In the genomic region with DNA sequence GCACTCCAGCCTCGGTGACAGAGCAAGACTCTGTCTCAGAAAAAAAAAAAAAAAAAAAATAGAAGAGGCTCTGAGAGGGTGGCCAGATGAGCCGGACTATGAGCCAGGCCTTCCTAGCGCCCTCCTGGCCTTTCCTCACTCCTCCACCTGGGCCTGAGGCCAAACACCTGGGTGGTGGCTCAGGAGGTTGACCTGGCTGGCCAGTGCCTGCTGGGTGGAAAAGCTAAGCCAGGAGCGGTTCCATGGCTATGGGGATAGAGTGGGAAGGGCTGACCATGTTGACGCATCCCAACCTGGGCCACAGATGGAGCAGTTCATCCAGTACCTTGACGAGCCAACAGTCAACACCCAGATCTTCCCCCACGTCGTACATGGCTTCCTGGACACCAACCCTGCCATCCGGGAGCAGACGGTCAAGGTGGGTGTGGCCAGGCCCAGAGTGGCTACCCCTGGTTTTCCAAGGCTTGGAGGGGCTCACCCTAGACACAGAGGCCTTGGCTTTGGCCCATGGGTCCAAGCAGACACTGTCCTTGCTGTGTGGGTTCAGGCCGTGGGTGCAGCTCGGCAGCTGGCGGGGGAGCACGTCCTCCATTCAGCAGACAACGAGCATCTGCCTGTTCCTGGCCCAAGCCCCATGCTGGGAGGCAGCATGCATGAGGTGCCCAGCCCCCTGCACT, we compare ENCODE assay signal across 25 cellular contexts. TPM values are rescaled to one million over a fixed set of nuclear protein-coding genes. Genes with fewer than 3 reads are reported as not detected.
A peak's percentile ranks its signal among the peaks of the same experiment; 100 is the strongest.
DNase-seq lines count a peak whose midpoint lies in the region; ATAC-seq, FAIRE-seq and TF ChIP-seq lines count a peak whose summit lies in the region.
"Had no signal": no experiment of that assay in that cellular context is flagged by ENCODE, and none has a peak within 500 bp of the region (broad histone marks: within the 10 kb centered on the region; RNA-seq: fewer than 3 reads in every experiment).

No MANE protein-coding gene starts in this region.

- no peak overlapping the region for H2AFZ ChIP-seq in HepG2 (ENCODE audit: low read length)

- H3K27me3 ChIP-seq in HepG2 (ENCODE audit: control insufficient read depth in 1 of 2, insufficient read depth in 2 of 2, low read length in 2 of 2): no peaks in the 10 kb centered on the region
- H3K27me3 ChIP-seq in ovary: no peaks in the 10 kb centered on the region
- H3K27me3 ChIP-seq in gastrocnemius medialis: no peaks in the 10 kb centered on the region

- H3K4me3 ChIP-seq in HepG2 (replicated peaks in 1 of 3; ENCODE audit: insufficient read depth in 1 of 3, low read depth in 2 of 3, low read length in 3 of 3): no peak overlapping the region
- no peak overlapping the region for H3K4me3 ChIP-seq in ovary
- no peak overlapping the region for H3K4me3 ChIP-seq in gastrocnemius medialis

- no peak overlapping the region for H3K4me2 ChIP-seq in HepG2 (ENCODE audit: low read depth, low read length)

- H3K36me3 ChIP-seq in HepG2 (replicated peaks in 1 of 2; ENCODE audit: control insufficient read depth in 1 of 2, insufficient read depth in 2 of 2, low read length in 2 of 2) (peaks cover 28 to 53% of the 10 kb centered on the region in 2 experiments), ovary (no peaks in the 10 kb centered on the region), gastrocnemius medialis (peaks cover 0 to 73% of the 10 kb centered on the region in 2 donors)

- no peak overlapping the region for H3K9ac ChIP-seq in HepG2 (ENCODE audit: insufficient read depth, low read depth, low read length)

- H3K27ac ChIP-seq in RWPE1: peak overlapping the region; percentile 94
- no peak overlapping the region for H3K27ac ChIP-seq in HepG2 (ENCODE audit: extremely low read length, insufficient read depth, low read length)
- H3K27ac ChIP-seq in ovary: no peak overlapping the region
- no peak overlapping the region for H3K27ac ChIP-seq in gastrocnemius medialis
- H3K27ac ChIP-seq: C4-2B, HL-60 had no signal

- POLR2A ChIA-PET in RWPE1 (lab: Yijun Ruan, JAX; ENCODE audit: low non-redundant PET) (interaction anchor here (0.7 to 0.8 kb wide), 2 partner anchors 8 to 118 kb away, joined by 8 to 9 read pairs; no protein-coding TSS in a partner anchor), HepG2 (lab: Yijun Ruan, JAX) (no interaction called here)

- intact Hi-C loops in HepG2 (cut with micrococcal nuclease; ENCODE audit: unreplicated experiment): no loop called here
- intact Hi-C loops in ovary (cut with DNase I): loop anchor here in 1 of 4 donors (5.0 kb wide), 1 partner anchor 40 kb away; a partner anchor contains a TSS
- intact Hi-C loops in gastrocnemius medialis (cut with DNase I; ENCODE audit: low total_unique reads): no loop called here

- H4K20me1 ChIP-seq in HepG2 (ENCODE audit: insufficient read depth, low read length): 0 out of 2 replicates have a peak, but pooled peaks cover 3% of the 10 kb centered on the region

- TF ChIP-seq RAD21 in HepG2 (CRISPR knock-in tag; IDR thresholded peaks at IDR 0.05): no peak

- TF ChIP-seq EP300 in HepG2 (IDR thresholded peaks at IDR 0.05; ENCODE audit: low read depth in 2 of 2, low read length in 2 of 2) (no peak), HepG2 (CRISPR knock-in tag; IDR thresholded peaks at IDR 0.05; ENCODE audit: borderline replicate concordance) (no peak), ovary (IDR thresholded peaks at IDR 0.05) (no peak)

- H3K4me1 ChIP-seq in HepG2 (ENCODE audit: insufficient read depth, low read length): peaks cover 27% of the 10 kb centered on the region
- H3K4me1 ChIP-seq in ovary (ENCODE audit: insufficient read depth): peaks cover 14% of the 10 kb centered on the region
- peaks cover 0 to under 1% of the 10 kb centered on the region in 2 donors for H3K4me1 ChIP-seq in gastrocnemius medialis
- H3K4me1 ChIP-seq: Caco-2 had no signal

- WGBS in HepG2 (ENCODE audit: low lambda C conversion rate): 91% methylated on average over 5 of the region's 15 CpGs
- WGBS in ovary, 3 donors: 45 to 50% (median 48%) methylated on average over 13 to 15 of the region's 15 CpGs

- CTCF ChIA-PET in RWPE1 (lab: Yijun Ruan, JAX) (no interaction called here), HepG2 (lab: Yijun Ruan, JAX; ENCODE audit: low intra/inter-chr PET ratio, low total read pairs) (no interaction called here)

- peaks cover 2% of the 10 kb centered on the region for H3K79me2 ChIP-seq in HepG2 (ENCODE audit: insufficient read depth, low read length)

- TF ChIP-seq CTCF in RWPE1 (conservative IDR thresholded peaks at IDR 0.05; ENCODE audit: low read depth) (no peak), HepG2 (CRISPR knock-in tag; IDR thresholded peaks at IDR 0.05) (no peak), ovary (IDR thresholded peaks at IDR 0.05) (no peak), gastrocnemius medialis (IDR thresholded peaks at IDR 0.05 in 4 of 5, conservative IDR thresholded peaks at IDR 0.05 in 1 of 5) (no peak)

- no peak for FAIRE-seq in HepG2 (lab: Jason Lieb, UNC)
- FAIRE-seq: G401.6, H1 had no signal

- peak; percentile 20 for DNase-seq in 8988T
- no peak for DNase-seq in RWPE1 (ENCODE audit: low spot score)
- DNase-seq in HepG2 (ENCODE audit: low spot score): no peak
- DNase-seq in ovary: peak in 4 of 5 donors; percentile 39 to 57 (median 54)
- no peak for DNase-seq in SKM-1 (lab: John Stamatoyannopoulos, UW; ENCODE audit: unreplicated experiment)
- DNase-seq in nucleus accumbens (lab: John Stamatoyannopoulos, UW): no peak
- no peak for DNase-seq in gastrocnemius medialis
- DNase-seq: Caco-2, HCEC 1CT, KBM-7, MV-4-11, NCI-H1105, NCI-H1436 treated with DMSO at 0.1 percent for 48 hours, NCI-H1930, NCI-H2107, NCI-H446 treated with DMSO at 0.1 percent for 48 hours, NCI-H526, NCI-H82, RPMI8226, SHP77 had no signal

- H3K9me3 ChIP-seq in HepG2 (ENCODE audit: low read length) (no peaks in the 10 kb centered on the region), ovary (no peaks in the 10 kb centered on the region), gastrocnemius medialis (no peaks in the 10 kb centered on the region)
- H3K9me3 ChIP-seq: Caco-2 had no signal

- in situ Hi-C loops in HepG2 (cut with HindIII; ENCODE audit: extremely low pct_ligation_motif_present, low pct_unique_long_range_greater_than_20kb) (no loop called here), gastrocnemius medialis (cut with MboI; ENCODE audit: low sequenced_read_pairs in 4 of 4) (no loop called here)

- TF ChIP-seq POLR2A in HepG2 (IDR thresholded peaks at IDR 0.05; ENCODE audit: insufficient read depth in 1 of 2, low read depth in 2 of 2, low read length in 2 of 2) (no peak), ovary (IDR thresholded peaks at IDR 0.05) (no peak), gastrocnemius medialis (IDR thresholded peaks at IDR 0.05) (no peak)

- ATAC-seq in HepG2 (no peak), gastrocnemius medialis (no peak)
- ATAC-seq: CD8-positive, alpha-beta T cell had no signal

- no TSS peak for BruUV-seq in HepG2 (replicated peaks; lab: Mats Ljungman, UMichigan)

RNA-seq across cellular contexts. Expression of a gene that starts 7.6 kb away (rescaled TPM):
- total RNA-seq in HepG2 (2016; rRNA removed; fragmentation: Illumina TruSeq; extraction: Trizol) (61.7 and 65.9 TPM in 2 replicates), ovary (100 to 1,000 TPM in 1 of 7 donors, 10 to 100 TPM in 6; 59.0 to 118 (median 96.2) TPM), gastrocnemius medialis (100 to 1,000 TPM; 120 to 162 (median 133) TPM)
- total RNA-seq in HepG2 (2016; cell fraction: cytosol; rRNA removed; fragmentation: Illumina TruSeq; extraction: Trizol; ENCODE audit: low read depth): 25.8 and 30.8 TPM in 2 replicates
- total RNA-seq in HepG2 (2016; cell fraction: insoluble cytoplasmic fraction; rRNA removed; fragmentation: Illumina TruSeq; extraction: Trizol): 61.5 and 71.8 TPM in 2 replicates
- total RNA-seq in HepG2 (2016; cell fraction: membrane; rRNA removed; fragmentation: Illumina TruSeq; extraction: Trizol): 42.4 and 48.2 TPM in 2 replicates
- total RNA-seq in HepG2 (2016; cell fraction: nucleus; rRNA removed; fragmentation: Illumina TruSeq; extraction: Trizol): 43.2 and 44.5 TPM in 2 replicates
- polyA plus RNA-seq in HepG2 (2011; rRNA removed) (103 and 122 TPM in 2 replicates), ovary (10 to 100 TPM; 11.7 to 71.6 TPM)
- 86.0 and 134 TPM in 2 replicates for polyA plus RNA-seq in HepG2 (2011; cell fraction: cytosol; rRNA removed)
- 217 and 274 TPM in 2 replicates for polyA plus RNA-seq in HepG2 (2011; cell fraction: nucleus; rRNA removed)
- 38.8 and 49.2 TPM in 2 replicates for polyA plus RNA-seq in HepG2 (2012)
- 18.7 and 21.2 TPM in 2 replicates for polyA plus RNA-seq in HepG2 (2016; cell fraction: cytosol; fragmentation: Illumina TruSeq; extraction: Trizol; ENCODE audit: low read depth)
- polyA plus RNA-seq in HepG2 (2016; cell fraction: insoluble cytoplasmic fraction; fragmentation: Illumina TruSeq; extraction: Trizol; ENCODE audit: low read depth): 66.5 and 66.9 TPM in 2 replicates
- polyA plus RNA-seq in HepG2 (2016; cell fraction: membrane; fragmentation: Illumina TruSeq; extraction: Trizol; ENCODE audit: low read depth): 31.2 and 33.8 TPM in 2 replicates
- polyA plus RNA-seq in HepG2 (2016; cell fraction: nucleus; fragmentation: Illumina TruSeq; extraction: Trizol; ENCODE audit: insufficient read depth, low read depth): 90.8 and 91.5 TPM in 2 replicates
- polyA minus RNA-seq in HepG2 (2011; rRNA and poly(A)+ RNA removed; ENCODE audit: low replicate concordance): 110 and 139 TPM in 2 replicates
- polyA minus RNA-seq in HepG2 (2011; cell fraction: cytosol; rRNA and poly(A)+ RNA removed): 43.9 and 59.3 TPM in 2 replicates
- polyA minus RNA-seq in HepG2 (2011; cell fraction: nucleus; rRNA and poly(A)+ RNA removed): 34.2 and 36.4 TPM in 2 replicates

RNA-seq across cellular contexts. Expression of a gene that starts 25.6 kb away (rescaled TPM):
- total RNA-seq in HepG2 (2016; rRNA removed; fragmentation: Illumina TruSeq; extraction: Trizol) (4.2 and 12.2 TPM in 2 replicates), ovary (100 to 1,000 TPM; 143 to 292 (median 198) TPM), gastrocnemius medialis (10 to 100 TPM; 18.5 to 56.6 (median 35.6) TPM)
- total RNA-seq in HepG2 (2016; cell fraction: cytosol; rRNA removed; fragmentation: Illumina TruSeq; extraction: Trizol; ENCODE audit: low read depth): 3.8 and 4.6 TPM in 2 replicates
- 3.1 and 14.2 TPM in 2 replicates for total RNA-seq in HepG2 (2016; cell fraction: insoluble cytoplasmic fraction; rRNA removed; fragmentation: Illumina TruSeq; extraction: Trizol)
- 6.5 and 7.6 TPM in 2 replicates for total RNA-seq in HepG2 (2016; cell fraction: membrane; rRNA removed; fragmentation: Illumina TruSeq; extraction: Trizol)
- total RNA-seq in HepG2 (2016; cell fraction: nucleus; rRNA removed; fragmentation: Illumina TruSeq; extraction: Trizol): 18.0 and 20.1 TPM in 2 replicates
- polyA plus RNA-seq in HepG2 (2011; rRNA removed) (60.3 and 68.1 TPM in 2 replicates), ovary (100 to 1,000 TPM in 1 of 2 donors, 10 to 100 TPM in 1; 35.9 to 130 TPM)
- 16.4 and 24.6 TPM in 2 replicates for polyA plus RNA-seq in HepG2 (2011; cell fraction: cytosol; rRNA removed)
- polyA plus RNA-seq in HepG2 (2011; cell fraction: nucleus; rRNA removed): 549 and 694 TPM in 2 replicates
- 41.0 and 45.6 TPM in 2 replicates for polyA plus RNA-seq in HepG2 (2012)
- polyA plus RNA-seq in HepG2 (2016; cell fraction: cytosol; fragmentation: Illumina TruSeq; extraction: Trizol; ENCODE audit: low read depth): 2.1 and 2.8 TPM in 2 replicates
- 7.3 and 9.4 TPM in 2 replicates for polyA plus RNA-seq in HepG2 (2016; cell fraction: insoluble cytoplasmic fraction; fragmentation: Illumina TruSeq; extraction: Trizol; ENCODE audit: low read depth)
- 6.0 and 7.1 TPM in 2 replicates for polyA plus RNA-seq in HepG2 (2016; cell fraction: membrane; fragmentation: Illumina TruSeq; extraction: Trizol; ENCODE audit: low read depth)
- 129 and 139 TPM in 2 replicates for polyA plus RNA-seq in HepG2 (2016; cell fraction: nucleus; fragmentation: Illumina TruSeq; extraction: Trizol; ENCODE audit: insufficient read depth, low read depth)
- polyA minus RNA-seq in HepG2 (2011; rRNA and poly(A)+ RNA removed; ENCODE audit: low replicate concordance): 12.7 and 25.1 TPM in 2 replicates
- 13.7 and 23.3 TPM in 2 replicates for polyA minus RNA-seq in HepG2 (2011; cell fraction: cytosol; rRNA and poly(A)+ RNA removed)
- 36.4 and 39.8 TPM in 2 replicates for polyA minus RNA-seq in HepG2 (2011; cell fraction: nucleus; rRNA and poly(A)+ RNA removed)

RNA-seq across cellular contexts. Expression of a gene that starts 33.7 kb away (rescaled TPM):
- total RNA-seq in HepG2 (2016; rRNA removed; fragmentation: Illumina TruSeq; extraction: Trizol) (302 and 1,237 TPM in 2 replicates), ovary (over 10,000 TPM in 4 of 7 donors, 1,000 to 10,000 TPM in 3; 4,813 to 13,132 (median 10,519) TPM), gastrocnemius medialis (1,000 to 10,000 TPM in 3 of 4 donors, 100 to 1,000 TPM in 1; 874 to 6,745 (median 1,938) TPM)
- 281 and 317 TPM in 2 replicates for total RNA-seq in HepG2 (2016; cell fraction: cytosol; rRNA removed; fragmentation: Illumina TruSeq; extraction: Trizol; ENCODE audit: low read depth)
- total RNA-seq in HepG2 (2016; cell fraction: insoluble cytoplasmic fraction; rRNA removed; fragmentation: Illumina TruSeq; extraction: Trizol): 283 and 1,071 TPM in 2 replicates
- 241 and 289 TPM in 2 replicates for total RNA-seq in HepG2 (2016; cell fraction: membrane; rRNA removed; fragmentation: Illumina TruSeq; extraction: Trizol)
- total RNA-seq in HepG2 (2016; cell fraction: nucleus; rRNA removed; fragmentation: Illumina TruSeq; extraction: Trizol): 8,751 and 9,202 TPM in 2 replicates
- polyA plus RNA-seq in HepG2 (2011; rRNA removed) (143 and 217 TPM in 2 replicates), ovary (100 to 1,000 TPM; 396 to 616 TPM)
- 13.0 and 14.3 TPM in 2 replicates for polyA plus RNA-seq in HepG2 (2011; cell fraction: cytosol; rRNA removed)
- 1,021 and 1,816 TPM in 2 replicates for polyA plus RNA-seq in HepG2 (2011; cell fraction: nucleus; rRNA removed)
- polyA plus RNA-seq in HepG2 (2012): 177 and 330 TPM in 2 replicates
- polyA plus RNA-seq in HepG2 (2016; cell fraction: cytosol; fragmentation: Illumina TruSeq; extraction: Trizol; ENCODE audit: low read depth): 1.1 and 1.4 TPM in 2 replicates
- 3.9 and 6.5 TPM in 2 replicates for polyA plus RNA-seq in HepG2 (2016; cell fraction: insoluble cytoplasmic fraction; fragmentation: Illumina TruSeq; extraction: Trizol; ENCODE audit: low read depth)
- polyA plus RNA-seq in HepG2 (2016; cell fraction: membrane; fragmentation: Illumina TruSeq; extraction: Trizol; ENCODE audit: low read depth): 1.8 and 10.3 TPM in 2 replicates
- polyA plus RNA-seq in HepG2 (2016; cell fraction: nucleus; fragmentation: Illumina TruSeq; extraction: Trizol; ENCODE audit: insufficient read depth, low read depth): 153 and 182 TPM in 2 replicates
- 900 and 8,115 TPM in 2 replicates for polyA minus RNA-seq in HepG2 (2011; rRNA and poly(A)+ RNA removed; ENCODE audit: low replicate concordance)
- polyA minus RNA-seq in HepG2 (2011; cell fraction: cytosol; rRNA and poly(A)+ RNA removed): 295 and 335 TPM in 2 replicates
- polyA minus RNA-seq in HepG2 (2011; cell fraction: nucleus; rRNA and poly(A)+ RNA removed): 13,373 and 18,071 TPM in 2 replicates

RNA-seq across cellular contexts. Expression of a gene that starts 37.8 kb away (rescaled TPM):
- 34.0 and 40.0 TPM in 2 replicates for total RNA-seq in HepG2 (2016; rRNA removed; fragmentation: Illumina TruSeq; extraction: Trizol)
- total RNA-seq in HepG2 (2016; cell fraction: cytosol; rRNA removed; fragmentation: Illumina TruSeq; extraction: Trizol; ENCODE audit: low read depth): 15.3 and 19.2 TPM in 2 replicates
- 32.9 and 41.5 TPM in 2 replicates for total RNA-seq in HepG2 (2016; cell fraction: insoluble cytoplasmic fraction; rRNA removed; fragmentation: Illumina TruSeq; extraction: Trizol)
- total RNA-seq in HepG2 (2016; cell fraction: membrane; rRNA removed; fragmentation: Illumina TruSeq; extraction: Trizol): 16.0 and 17.9 TPM in 2 replicates
- 11.5 and 15.7 TPM in 2 replicates for total RNA-seq in HepG2 (2016; cell fraction: nucleus; rRNA removed; fragmentation: Illumina TruSeq; extraction: Trizol)
- 29.2 and 31.4 TPM in 2 replicates for polyA plus RNA-seq in HepG2 (2011; rRNA removed)
- 24.1 and 41.2 TPM in 2 replicates for polyA plus RNA-seq in HepG2 (2011; cell fraction: cytosol; rRNA removed)
- polyA plus RNA-seq in HepG2 (2011; cell fraction: nucleus; rRNA removed): 48.9 and 54.8 TPM in 2 replicates
- polyA plus RNA-seq in HepG2 (2012): 25.2 and 28.5 TPM in 2 replicates
- polyA plus RNA-seq in HepG2 (2016; cell fraction: cytosol; fragmentation: Illumina TruSeq; extraction: Trizol; ENCODE audit: low read depth): 26.6 and 28.0 TPM in 2 replicates
- polyA plus RNA-seq in HepG2 (2016; cell fraction: insoluble cytoplasmic fraction; fragmentation: Illumina TruSeq; extraction: Trizol; ENCODE audit: low read depth): 42.9 and 46.1 TPM in 2 replicates
- polyA plus RNA-seq in HepG2 (2016; cell fraction: membrane; fragmentation: Illumina TruSeq; extraction: Trizol; ENCODE audit: low read depth): 23.7 and 24.4 TPM in 2 replicates
- 31.1 and 33.2 TPM in 2 replicates for polyA plus RNA-seq in HepG2 (2016; cell fraction: nucleus; fragmentation: Illumina TruSeq; extraction: Trizol; ENCODE audit: insufficient read depth, low read depth)
- polyA minus RNA-seq in HepG2 (2011; rRNA and poly(A)+ RNA removed; ENCODE audit: low replicate concordance): 18.6 and 34.8 TPM in 2 replicates
- 8.6 and 11.3 TPM in 2 replicates for polyA minus RNA-seq in HepG2 (2011; cell fraction: cytosol; rRNA and poly(A)+ RNA removed)
- 12.0 and 19.5 TPM in 2 replicates for polyA minus RNA-seq in HepG2 (2011; cell fraction: nucleus; rRNA and poly(A)+ RNA removed)
- 10 to 100 TPM; 26.6 to 59.5 (median 39.2) TPM for total RNA-seq in ovary
- 10 to 100 TPM in 1 of 2 donors, 1 to 10 TPM in 1; 2.3 to 61.8 TPM for polyA plus RNA-seq in ovary
- total RNA-seq in gastrocnemius medialis: 10 to 100 TPM; 54.7 to 99.4 (median 75.3) TPM

RNA-seq across cellular contexts. Expression of a gene that starts 39.8 kb away (rescaled TPM):
- total RNA-seq in HepG2 (2016; rRNA removed; fragmentation: Illumina TruSeq; extraction: Trizol) (3.6 and 5.7 TPM in 2 replicates), ovary (10 to 100 TPM; 41.0 to 74.0 (median 53.3) TPM), gastrocnemius medialis (100 to 1,000 TPM in 3 of 4 donors, 10 to 100 TPM in 1; 86.6 to 154 (median 119) TPM)
- 7.8 and 8.7 TPM in 2 replicates for total RNA-seq in HepG2 (2016; cell fraction: cytosol; rRNA removed; fragmentation: Illumina TruSeq; extraction: Trizol; ENCODE audit: low read depth)
- total RNA-seq in HepG2 (2016; cell fraction: insoluble cytoplasmic fraction; rRNA removed; fragmentation: Illumina TruSeq; extraction: Trizol): 4.0 and 5.2 TPM in 2 replicates
- 8.0 and 9.6 TPM in 2 replicates for total RNA-seq in HepG2 (2016; cell fraction: membrane; rRNA removed; fragmentation: Illumina TruSeq; extraction: Trizol)
- total RNA-seq in HepG2 (2016; cell fraction: nucleus; rRNA removed; fragmentation: Illumina TruSeq; extraction: Trizol): 2.9 and 4.0 TPM in 2 replicates
- polyA plus RNA-seq in HepG2 (2011; rRNA removed) (8.0 and 11.5 TPM in 2 replicates), ovary (10 to 100 TPM in 1 of 2 donors, 1 to 10 TPM in 1; 1.9 to 47.8 TPM)
- polyA plus RNA-seq in HepG2 (2011; cell fraction: cytosol; rRNA removed): 5.8 and 9.6 TPM in 2 replicates
- 29.0 and 34.8 TPM in 2 replicates for polyA plus RNA-seq in HepG2 (2011; cell fraction: nucleus; rRNA removed)
- polyA plus RNA-seq in HepG2 (2012): 3.6 and 5.3 TPM in 2 replicates
- polyA plus RNA-seq in HepG2 (2016; cell fraction: cytosol; fragmentation: Illumina TruSeq; extraction: Trizol; ENCODE audit: low read depth): 19.5 and 20.4 TPM in 2 replicates
- polyA plus RNA-seq in HepG2 (2016; cell fraction: insoluble cytoplasmic fraction; fragmentation: Illumina TruSeq; extraction: Trizol; ENCODE audit: low read depth): 7.9 and 9.1 TPM in 2 replicates
- polyA plus RNA-seq in HepG2 (2016; cell fraction: membrane; fragmentation: Illumina TruSeq; extraction: Trizol; ENCODE audit: low read depth): 15.3 and 15.7 TPM in 2 replicates
- polyA plus RNA-seq in HepG2 (2016; cell fraction: nucleus; fragmentation: Illumina TruSeq; extraction: Trizol; ENCODE audit: insufficient read depth, low read depth): 11.6 and 13.0 TPM in 2 replicates
- 11.8 and 23.8 TPM in 2 replicates for polyA minus RNA-seq in HepG2 (2011; rRNA and poly(A)+ RNA removed; ENCODE audit: low replicate concordance)
- polyA minus RNA-seq in HepG2 (2011; cell fraction: cytosol; rRNA and poly(A)+ RNA removed): 1.9 and 4.2 TPM in 2 replicates
- 4.5 and 5.1 TPM in 2 replicates for polyA minus RNA-seq in HepG2 (2011; cell fraction: nucleus; rRNA and poly(A)+ RNA removed)

Comparison
In these comparisons a context has a peak if more than half of its experiments do, and no peak if none do; other contexts are left out.
1. DNase-seq: peak in 8988T (single experiment) and ovary (4 of 5); none in RWPE1 (single experiment), HepG2 (single experiment), SKM-1 (single experiment), nucleus accumbens (0 of 56) and gastrocnemius medialis (0 of 2).